ENCODE assay signal across 2 cellular contexts in the genomic region with DNA sequence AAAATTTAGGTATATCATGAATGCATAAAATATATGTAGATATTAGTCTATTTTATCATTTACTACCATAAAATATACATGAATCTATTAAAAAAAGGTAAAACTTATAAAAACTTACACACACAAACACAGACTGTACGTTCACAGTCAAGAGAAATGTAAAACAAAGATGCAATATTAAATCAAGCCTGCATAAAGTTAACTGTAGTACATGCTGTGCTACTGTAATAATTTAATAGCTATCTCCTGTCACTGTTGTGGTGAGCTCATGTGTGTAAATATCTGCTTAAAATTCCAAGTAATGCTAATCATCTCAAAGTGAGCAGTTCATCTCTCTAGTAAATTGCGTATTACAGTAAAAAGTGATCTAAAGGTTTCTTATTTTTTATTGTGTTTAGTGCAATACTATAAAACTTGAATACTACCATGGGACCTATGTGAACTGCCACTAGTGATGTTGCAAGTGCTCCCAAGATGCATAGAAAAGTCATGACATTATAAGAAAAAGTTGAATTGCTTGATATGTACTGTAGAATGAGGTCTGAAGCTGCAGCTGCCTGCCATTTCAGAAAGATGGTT.
TF ChIP-seq lines count a peak whose summit lies in the region.

No MANE protein-coding gene starts in this region.

TF ChIP-seq in SK-N-SH, 30 proteins besides CTCF, POLR2A, EP300 and RAD21:
- TF ChIP-seq, protein P1, sequence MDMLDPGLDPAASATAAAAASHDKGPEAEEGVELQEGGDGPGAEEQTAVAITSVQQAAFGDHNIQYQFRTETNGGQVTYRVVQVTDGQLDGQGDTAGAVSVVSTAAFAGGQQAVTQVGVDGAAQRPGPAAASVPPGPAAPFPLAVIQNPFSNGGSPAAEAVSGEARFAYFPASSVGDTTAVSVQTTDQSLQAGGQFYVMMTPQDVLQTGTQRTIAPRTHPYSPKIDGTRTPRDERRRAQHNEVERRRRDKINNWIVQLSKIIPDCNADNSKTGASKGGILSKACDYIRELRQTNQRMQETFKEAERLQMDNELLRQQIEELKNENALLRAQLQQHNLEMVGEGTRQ (IDR thresholded peaks at IDR 0.05; ENCODE audit: borderline replicate concordance, low read depth, low read length): no peak
- TF ChIP-seq FOSL2 (IDR thresholded peaks at IDR 0.05; ENCODE audit: borderline replicate concordance, low read depth) (no peak), MEF2A (IDR thresholded peaks at IDR 0.05; ENCODE audit: borderline replicate concordance, low read depth) (no peak), RCOR1 (IDR thresholded peaks at IDR 0.05; ENCODE audit: low read length) (no peak)

TF ChIP-seq in SK-N-SH treated with all-trans-retinoic acid at 6 μM for 48 hours, 23 proteins besides CTCF, POLR2A, EP300 and RAD21 (continued from another document):
- TF ChIP-seq, protein P2, sequence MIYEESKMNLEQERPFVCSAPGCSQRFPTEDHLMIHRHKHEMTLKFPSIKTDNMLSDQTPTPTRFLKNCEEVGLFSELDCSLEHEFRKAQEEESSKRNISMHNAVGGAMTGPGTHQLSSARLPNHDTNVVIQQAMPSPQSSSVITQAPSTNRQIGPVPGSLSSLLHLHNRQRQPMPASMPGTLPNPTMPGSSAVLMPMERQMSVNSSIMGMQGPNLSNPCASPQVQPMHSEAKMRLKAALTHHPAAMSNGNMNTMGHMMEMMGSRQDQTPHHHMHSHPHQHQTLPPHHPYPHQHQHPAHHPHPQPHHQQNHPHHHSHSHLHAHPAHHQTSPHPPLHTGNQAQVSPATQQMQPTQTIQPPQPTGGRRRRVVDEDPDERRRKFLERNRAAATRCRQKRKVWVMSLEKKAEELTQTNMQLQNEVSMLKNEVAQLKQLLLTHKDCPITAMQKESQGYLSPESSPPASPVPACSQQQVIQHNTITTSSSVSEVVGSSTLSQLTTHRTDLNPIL (CRISPR knock-in tag; IDR thresholded peaks at IDR 0.05; ENCODE audit: low read depth): no peak
- TF ChIP-seq ZFP30 (CRISPR knock-in tag; IDR thresholded peaks at IDR 0.05): no peak
